Comparison of ENCODE assay signal across 1 cellular context in genomic region chr5:103919526-103919925, GRCh38.
TF ChIP-seq lines count a peak whose summit lies in the region.

No MANE protein-coding gene starts in this region.

TF ChIP-seq in H1, 55 proteins besides CTCF, POLR2A, EP300 and RAD21 (continued from another document):
- TF ChIP-seq CHD7 (IDR thresholded peaks at IDR 0.05; ENCODE audit: insufficient replicate concordance, low read length) (no peak), RFX5 (IDR thresholded peaks at IDR 0.05; ENCODE audit: borderline replicate concordance, low read depth, low read length) (no peak), MAFK (IDR thresholded peaks at IDR 0.05; ENCODE audit: low read depth, low read length) (no peak), SIRT6 (IDR thresholded peaks at IDR 0.05; ENCODE audit: low read length) (no peak), CHD1 (IDR thresholded peaks at IDR 0.05; ENCODE audit: low read depth, low read length) (no peak), CTBP2 (IDR thresholded peaks at IDR 0.05; ENCODE audit: borderline replicate concordance, insufficient read depth, insufficient read length, low read length) (no peak), CBX8 (IDR thresholded peaks at IDR 0.05; ENCODE audit: borderline replicate concordance, low read depth, low read length) (no peak), ZNF274 (IDR thresholded peaks at IDR 0.05; ENCODE audit: borderline replicate concordance, extremely low read depth, low read length) (no peak), SIX5 (IDR thresholded peaks at IDR 0.05; ENCODE audit: low read depth, low read length) (no peak), SUZ12 (IDR thresholded peaks at IDR 0.05; ENCODE audit: low read length) (no peak), POU5F1 (IDR thresholded peaks at IDR 0.05; ENCODE audit: low read depth, low read length) (no peak), BCL11A (IDR thresholded peaks at IDR 0.05; ENCODE audit: low read depth in 2 of 2, low read length in 2 of 2) (no peak), NANOG (IDR thresholded peaks at IDR 0.05; ENCODE audit: insufficient read depth, low read depth, low read length, poor library complexity, severe bottlenecking) (no peak), TBP (IDR thresholded peaks at IDR 0.05; ENCODE audit: low read depth, low read length) (no peak), TAF1 (IDR thresholded peaks at IDR 0.05; ENCODE audit: low read depth, low read length) (no peak)
